Comparison of ENCODE assay signal across 25 cellular contexts in genomic region chr7:157640144-157640543, GRCh38.
"Had no signal": no experiment of that assay in that cellular context is flagged by ENCODE, and none has a peak within 500 bp of the region (broad histone marks: within the 10 kb centered on the region; RNA-seq: fewer than 3 reads in every experiment).

No MANE protein-coding gene starts in this region.

- H3K27ac Mint-ChIP-seq: dendritic cell treated with granulocyte-macrophage colony-stimulating factor and Interleukin-4, amounts not matched to agents 40 ng/mL and 50 ng/mL, for 4 days; effector memory CD8-positive, alpha-beta T cell; endodermal cell; mesothelial cell of epicardium; naive B cell; naive thymus-derived CD8-positive, alpha-beta T cell had no signal

- H3K27ac ChIP-seq: epithelial cell of prostate, esophagus squamous epithelium, gastrocnemius medialis, heart right ventricle, left lung, lower lobe of right lung had no signal

- H3K9me3 ChIP-seq: gastrocnemius medialis had no signal

- H3K4me3 ChIP-seq: esophagus squamous epithelium, gastrocnemius medialis, heart right ventricle, left lung, lower lobe of right lung, mucosa of descending colon had no signal

- H3K36me3 Mint-ChIP-seq: mesothelial cell of epicardium had no signal

- H3K36me3 ChIP-seq: esophagus squamous epithelium, gastrocnemius medialis, heart right ventricle, left lung, lower lobe of right lung had no signal

- H3K4me3 Mint-ChIP-seq: dendritic cell treated with granulocyte-macrophage colony-stimulating factor and Interleukin-4, amounts not matched to agents 40 ng/mL and 50 ng/mL, for 4 days; effector memory CD8-positive, alpha-beta T cell; endodermal cell; mesothelial cell of epicardium; naive B cell; naive thymus-derived CD8-positive, alpha-beta T cell had no signal

- DNase-seq: cortex of kidney; effector CD8-positive, alpha-beta T cell; effector memory CD8-positive, alpha-beta T cell; endodermal cell; erythroblast; esophagus squamous epithelium; foreskin fibroblast; foreskin melanocyte; gastrocnemius medialis; glutamatergic neuron; head of caudate nucleus; heart right ventricle; hippocampal formation; left cardiac atrium; left lung; left ventricle myocardium superior; lower lobe of right lung; mesenchymal stem cell; mucosa of descending colon; naive B cell; naive thymus-derived CD8-positive, alpha-beta T cell had no signal

- H3K4me1 ChIP-seq: esophagus squamous epithelium, gastrocnemius medialis, heart right ventricle, left lung, lower lobe of right lung had no signal

- ATAC-seq: effector memory CD8-positive, alpha-beta T cell; esophagus mucosa; gastrocnemius medialis; heart right ventricle; left cardiac atrium; left lung; left ventricle myocardium superior; lower lobe of right lung; mucosa of descending colon; naive thymus-derived CD8-positive, alpha-beta T cell had no signal

- H3K4me1 Mint-ChIP-seq: endodermal cell, mesothelial cell of epicardium, naive B cell had no signal
